ENCODE assay signal across 8 cellular contexts in genomic region chr10:95266674-95267095, GRCh38. TPM values are rescaled to one million over a fixed set of nuclear protein-coding genes. Genes with fewer than 3 reads are reported as not detected.
A peak's percentile ranks its signal among the peaks of the same experiment; 100 is the strongest.
DNase-seq lines count a peak whose midpoint lies in the region; ATAC-seq and TF ChIP-seq lines count a peak whose summit lies in the region.

No MANE protein-coding gene starts in this region.

- no peaks in the 10 kb centered on the region for H3K9me3 ChIP-seq in IMR-90 (ENCODE audit: control insufficient read depth, insufficient read depth, low read length)
- no peaks in the 10 kb centered on the region for H3K9me3 ChIP-seq in tibial artery

- no peak overlapping the region for H2BK20ac ChIP-seq in IMR-90 (ENCODE audit: low read depth, low read length)

- H3K27ac ChIP-seq in IMR-90 (ENCODE audit: insufficient read depth, low read length): peak overlapping the region; percentile 52; the same call in 1 of the 2 replicates
- peak overlapping the region; percentile 69 to 74 for H3K27ac ChIP-seq in tibial artery

- POLR2A ChIA-PET in IMR-90 (lab: Charles Lee; ENCODE audit: unreplicated experiment): no interaction called here

- intact Hi-C loops in IMR-90 (cut with micrococcal nuclease): no loop called here
- intact Hi-C loops in activated T-helper 1 cell treated with anti-CD3 and anti-CD28 coated beads, Interleukin-12 subunit alpha, Interleukin-12 subunit beta, Interleukin-2, Interleukin-4 antibody, amounts not matched to agents 30 ng/mL and 10 ng/mL and 1 ng/mL, durations not matched to agents 14 hours and 24 hours and 36 hours (cut with micrococcal nuclease): no loop called here
- intact Hi-C loops in tibial artery (cut with DNase I; ENCODE audit: low total_unique reads): no loop called here

- H3K27ac Mint-ChIP-seq in activated T-helper 1 cell treated with anti-CD3 and anti-CD28 coated beads, Interleukin-12 subunit alpha, Interleukin-12 subunit beta, Interleukin-2, Interleukin-4 antibody, amounts not matched to agents 30 ng/mL and 10 ng/mL and 1 ng/mL, durations not matched to agents 14 hours and 24 hours and 36 hours: peak overlapping the region; percentile 18

- CTCF ChIA-PET in IMR-90 (lab: Yijun Ruan, JAX): no interaction called here

- DNase-seq in EL (peak; percentile 86), IMR-90 (peak; percentile 88), iPS-NIHi11 (ENCODE audit: low spot score) (peak; percentile 53), tibial artery (no peak), NCI-H2227 (lab: John Stamatoyannopoulos, UW; ENCODE audit: unreplicated experiment) (no peak), NCI-H187 (lab: John Stamatoyannopoulos, UW) (no peak)
- no peak for DNase-seq in activated T-helper 1 cell treated with anti-CD3 and anti-CD28 coated beads, Interleukin-12 subunit alpha, Interleukin-12 subunit beta, Interleukin-2, Interleukin-4 antibody, amounts not matched to agents 30 ng/mL and 10 ng/mL and 1 ng/mL, durations not matched to agents 14 hours and 24 hours and 36 hours (ENCODE audit: low spot score)

- peak overlapping the region; percentile 28; the same call in 1 of the 2 replicates for H2BK120ac ChIP-seq in IMR-90 (ENCODE audit: low read depth, low read length)

- no TSS peak for BruUV-seq in IMR-90 (replicated peaks; lab: Mats Ljungman, UMichigan)

- ATAC-seq in GM21723 (IDR thresholded peaks at IDR 0.05; ENCODE audit: unreplicated experiment) (peak; percentile 84), IMR-90 (ENCODE audit: low read depth) (peak; percentile 63)

- no peak for TF ChIP-seq RAD21 in IMR-90 (IDR thresholded peaks at IDR 0.05; ENCODE audit: low read length)

- no peaks in the 10 kb centered on the region for H3K4me1 Mint-ChIP-seq in activated T-helper 1 cell treated with anti-CD3 and anti-CD28 coated beads, Interleukin-12 subunit alpha, Interleukin-12 subunit beta, Interleukin-2, Interleukin-4 antibody, amounts not matched to agents 30 ng/mL and 10 ng/mL and 1 ng/mL, durations not matched to agents 14 hours and 24 hours and 36 hours (ENCODE audit: low read depth)

- H2AK5ac ChIP-seq in IMR-90 (ENCODE audit: low read depth, low read length): peak overlapping the region; percentile 45; the same call in 1 of the 2 replicates

- H3K27me3 Mint-ChIP-seq in activated T-helper 1 cell treated with anti-CD3 and anti-CD28 coated beads, Interleukin-12 subunit alpha, Interleukin-12 subunit beta, Interleukin-2, Interleukin-4 antibody, amounts not matched to agents 30 ng/mL and 10 ng/mL and 1 ng/mL, durations not matched to agents 14 hours and 24 hours and 36 hours (ENCODE audit: insufficient read depth): peaks cover 4% of the 10 kb centered on the region

- H3K23ac ChIP-seq in IMR-90 (ENCODE audit: low read depth, low read length): no peak overlapping the region

- H2BK15ac ChIP-seq in IMR-90 (ENCODE audit: low read depth, low read length): no peak overlapping the region

- no peaks in the 10 kb centered on the region for H3K9me3 Mint-ChIP-seq in activated T-helper 1 cell treated with anti-CD3 and anti-CD28 coated beads, Interleukin-12 subunit alpha, Interleukin-12 subunit beta, Interleukin-2, Interleukin-4 antibody, amounts not matched to agents 30 ng/mL and 10 ng/mL and 1 ng/mL, durations not matched to agents 14 hours and 24 hours and 36 hours

- no peak overlapping the region for H3K56ac ChIP-seq in IMR-90 (ENCODE audit: extremely low read depth, insufficient read depth, low read length)

- peak overlapping the region; percentile 48; the same call in 1 of the 2 replicates for H3K4ac ChIP-seq in IMR-90 (ENCODE audit: low read depth, low read length)

- in situ Hi-C loops in IMR-90 (cut with MboI; ENCODE audit: low sequenced_read_pairs): no loop called here

- H3K36me3 Mint-ChIP-seq in activated T-helper 1 cell treated with anti-CD3 and anti-CD28 coated beads, Interleukin-12 subunit alpha, Interleukin-12 subunit beta, Interleukin-2, Interleukin-4 antibody, amounts not matched to agents 30 ng/mL and 10 ng/mL and 1 ng/mL, durations not matched to agents 14 hours and 24 hours and 36 hours (ENCODE audit: low read depth): peaks cover 4% of the 10 kb centered on the region

- H4K20me1 ChIP-seq in IMR-90 (ENCODE audit: insufficient read depth, low read length): no peaks in the 10 kb centered on the region

- H3K4me3 ChIP-seq in IMR-90 (ENCODE audit: insufficient read depth, low read depth, low read length) (no peak overlapping the region), tibial artery (no peak overlapping the region)

- H3K27me3 ChIP-seq in IMR-90 (ENCODE audit: control insufficient read depth, insufficient read depth, low read length) (no peaks in the 10 kb centered on the region), tibial artery (no peaks in the 10 kb centered on the region)

- no peak overlapping the region for H3K4me3 Mint-ChIP-seq in activated T-helper 1 cell treated with anti-CD3 and anti-CD28 coated beads, Interleukin-12 subunit alpha, Interleukin-12 subunit beta, Interleukin-2, Interleukin-4 antibody, amounts not matched to agents 30 ng/mL and 10 ng/mL and 1 ng/mL, durations not matched to agents 14 hours and 24 hours and 36 hours

- TF ChIP-seq POLR2A in IMR-90 (IDR thresholded peaks at IDR 0.05; ENCODE audit: low read depth, low read length): no peak

- H3K18ac ChIP-seq in IMR-90 (ENCODE audit: low read depth, low read length): 0 out of 2 replicates have a peak overlapping the region, but pooled peaks have one; percentile 52

- 0 out of 2 replicates have a peak overlapping the region, but pooled peaks have one; percentile 37 for H3K14ac ChIP-seq in IMR-90 (replicated peaks; ENCODE audit: low read depth, low read length)

- 0 out of 2 replicates have a peak overlapping the region, but pooled peaks have one; percentile 35 for H4K5ac ChIP-seq in IMR-90 (ENCODE audit: low read depth, low read length)

- peaks cover 28 to 71% of the 10 kb centered on the region in 2 experiments for H3K79me1 ChIP-seq in IMR-90 (ENCODE audit: low read depth in 1 of 2, low read length in 2 of 2)

- peak overlapping the region; percentile 32 for H2BK5ac ChIP-seq in IMR-90 (ENCODE audit: low read depth, low read length, poor library complexity, severe bottlenecking)

- peaks cover 57% of the 10 kb centered on the region for H3K36me3 ChIP-seq in IMR-90 (ENCODE audit: control insufficient read depth, insufficient read depth, low read length)
- H3K36me3 ChIP-seq in tibial artery: peaks cover 0 to 46% (median 37%) of the 10 kb centered on the region in 3 donors

- H2AK9ac ChIP-seq in IMR-90 (replicated peaks; ENCODE audit: low read depth, low read length, poor library complexity): no peak overlapping the region

- no CpG with 5 or more reads among the region's 1 CpG for WGBS in IMR-90 (ENCODE audit: extremely low coverage in 2 of 2, insufficient read length in 1 of 2), 2 experiments

- TF ChIP-seq CTCF in IMR-90 (conservative IDR thresholded peaks at IDR 0.05; ENCODE audit: low read depth, low read length) (no peak), tibial artery (IDR thresholded peaks at IDR 0.05) (no peak)

- no peak overlapping the region for H3K4me2 ChIP-seq in IMR-90 (ENCODE audit: low read depth, low read length)

- peaks cover 19% of the 10 kb centered on the region for H3K4me1 ChIP-seq in IMR-90 (ENCODE audit: control insufficient read depth, insufficient read depth, low read length)
- peaks cover 0 to 56% (median 28%) of the 10 kb centered on the region in 4 donors for H3K4me1 ChIP-seq in tibial artery

- peaks cover 15% of the 10 kb centered on the region for H3K9me1 ChIP-seq in IMR-90 (ENCODE audit: insufficient read depth, low read length)

- peak overlapping the region in 1 of 2 experiments; percentile 26; a peak in 1 of 4 replicates for H4K8ac ChIP-seq in IMR-90 (ENCODE audit: low read depth in 2 of 2, low read length in 2 of 2)

- 0 out of 2 replicates have a peak overlapping the region, but pooled peaks have one; percentile 28 for H4K91ac ChIP-seq in IMR-90 (ENCODE audit: insufficient read depth, low read depth, low read length)

- no peak overlapping the region for H2AFZ ChIP-seq in IMR-90 (replicated peaks; ENCODE audit: low read length, poor library complexity)

- dilution Hi-C loops in IMR-90 (cut with HindIII; ENCODE audit: low sequenced_read_pairs, unreplicated experiment): no loop called here

- no peak overlapping the region for H3K9ac ChIP-seq in IMR-90 (ENCODE audit: low read depth, low read length)

TF ChIP-seq in IMR-90, 13 proteins besides CTCF, POLR2A, EP300 and RAD21:
- TF ChIP-seq SMC3 (IDR thresholded peaks at IDR 0.05; ENCODE audit: low read depth, low read length) (no peak), RCOR1 (IDR thresholded peaks at IDR 0.05; ENCODE audit: insufficient replicate concordance, low read length) (no peak), ELK1 (IDR thresholded peaks at IDR 0.05; ENCODE audit: borderline replicate concordance, low read depth, low read length) (no peak), MAZ (IDR thresholded peaks at IDR 0.05; ENCODE audit: borderline replicate concordance, low read depth, low read length) (no peak), MXI1 (IDR thresholded peaks at IDR 0.05; ENCODE audit: borderline replicate concordance, low read depth, low read length) (no peak), RFX5 (IDR thresholded peaks at IDR 0.05; ENCODE audit: low read depth, low read length) (no peak), CHD1 (IDR thresholded peaks at IDR 0.05; ENCODE audit: low read depth, low read length) (no peak), CEBPB (IDR thresholded peaks at IDR 0.05; ENCODE audit: low read depth, low read length) (peak; percentile 76), BHLHE40 (IDR thresholded peaks at IDR 0.05; ENCODE audit: low read depth, low read length) (no peak), NFE2L2 (IDR thresholded peaks at IDR 0.05; ENCODE audit: low read depth, low read length) (no peak), FOS (IDR thresholded peaks at IDR 0.05; ENCODE audit: low read depth, low read length) (no peak), MAFK (IDR thresholded peaks at IDR 0.05; ENCODE audit: low read depth, low read length) (peak; percentile 39)

RNA-seq across cellular contexts. Expression of gene PDLIM1, which starts 24.1 kb away (rescaled TPM):
- total RNA-seq in IMR-90 (2012; rRNA removed): 27.5 and 30.1 TPM in 2 replicates
- polyA plus RNA-seq in IMR-90 (2012; rRNA removed): 179 and 187 TPM in 2 replicates
- 120 and 255 TPM in 2 replicates for polyA plus RNA-seq in IMR-90 (2012; cell fraction: cytosol; rRNA removed)
- 44.1 and 131 TPM in 2 replicates for polyA plus RNA-seq in IMR-90 (2012; cell fraction: nucleus; rRNA removed; ENCODE audit: low replicate concordance)
- total RNA-seq in activated T-helper 1 cell treated with anti-CD3 and anti-CD28 coated beads, Interleukin-12 subunit alpha, Interleukin-12 subunit beta, Interleukin-2, Interleukin-4 antibody, amounts not matched to agents 30 ng/mL and 10 ng/mL and 1 ng/mL, durations not matched to agents 14 hours and 24 hours and 36 hours: 2.6 and 2.9 TPM in 2 replicates

Comparison
In these comparisons a context has a peak if more than half of its experiments do, and no peak if none do; other contexts are left out.
1. DNase-seq: peak in EL (single experiment), IMR-90 (single experiment) and iPS-NIHi11 (single experiment); none in activated T-helper 1 cell treated with anti-CD3 and anti-CD28 coated beads, Interleukin-12 subunit alpha, Interleukin-12 subunit beta, Interleukin-2, Interleukin-4 antibody, amounts not matched to agents 30 ng/mL and 10 ng/mL and 1 ng/mL, durations not matched to agents 14 hours and 24 hours and 36 hours (single experiment), tibial artery (0 of 2), NCI-H2227 (single experiment) and NCI-H187 (0 of 2).